In the genomic region with DNA sequence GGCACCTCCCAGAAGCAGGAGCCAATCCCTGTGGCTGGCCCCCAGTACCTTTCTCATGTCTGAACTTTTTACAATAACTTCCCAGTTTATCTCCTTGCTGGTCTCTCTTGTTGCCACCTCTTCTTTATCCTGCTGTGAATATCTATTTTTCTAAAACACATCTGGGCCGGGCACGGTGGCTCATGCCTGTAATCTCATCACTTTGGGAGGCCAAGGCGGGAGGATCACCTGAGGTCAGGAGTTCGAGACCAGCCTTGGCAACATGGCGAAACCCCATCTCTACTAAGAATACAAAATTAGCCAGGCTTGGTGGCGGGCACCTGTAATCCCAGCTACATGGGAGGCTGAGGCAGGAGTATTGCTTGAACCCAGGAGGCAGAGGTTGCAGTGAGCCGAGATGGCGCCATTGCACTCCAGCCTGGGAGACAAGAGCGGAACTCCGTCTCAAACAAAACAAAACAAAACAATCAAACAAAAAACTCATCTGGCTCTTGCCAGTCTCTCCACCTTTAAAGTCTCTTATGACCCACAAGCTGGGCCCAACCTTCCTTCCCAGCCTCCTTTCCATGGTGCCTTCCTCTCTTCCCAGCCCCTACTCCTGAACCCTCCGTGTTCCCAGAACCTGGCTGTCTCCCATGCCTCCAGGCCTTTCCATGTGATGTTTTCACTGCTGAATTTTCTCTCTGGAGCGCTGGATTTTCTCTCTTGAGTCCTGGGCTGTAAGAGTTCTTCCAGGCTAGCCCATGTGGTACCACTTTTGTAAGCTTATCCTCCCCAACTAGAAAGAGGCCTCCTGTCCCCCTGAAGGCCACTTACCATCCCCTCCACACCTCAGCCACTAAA, we compare ENCODE assay signal across 13 cellular contexts. TPM values are rescaled to one million over a fixed set of nuclear protein-coding genes. Genes with fewer than 3 reads are reported as not detected.
A peak's percentile ranks its signal among the peaks of the same experiment; 100 is the strongest.
DNase-seq lines count a peak whose midpoint lies in the region; ATAC-seq and TF ChIP-seq lines count a peak whose summit lies in the region.
"Had no signal": no experiment of that assay in that cellular context is flagged by ENCODE, and none has a peak within 500 bp of the region (broad histone marks: within the 10 kb centered on the region; RNA-seq: fewer than 3 reads in every experiment).

No MANE protein-coding gene starts in this region.

- DNase-seq in H9 (no peak), mesenteric fat pad (ENCODE audit: low spot score) (peak; percentile 64), substantia nigra (lab: John Stamatoyannopoulos, UW) (peak in 11 of 49 donors; percentile 19 to 58 (median 33)), NCI-H524 (lab: John Stamatoyannopoulos, UW) (no peak)
- DNase-seq in stimulated activated naive CD4-positive, alpha-beta T cell (lab: John Stamatoyannopoulos, UW) = no peak
- DNase-seq: activated CD4-positive, alpha-beta T cell treated with anti-CD3 and anti-CD28 coated beads for 4 hours; activated naive CD4-positive, alpha-beta T cell treated with Interleukin-2 at 50 U/mL for 16 hours; activated T-cell treated with anti-CD3 and anti-CD28 coated beads, Interleukin-2, amount 50 U/mL, for 48 hours; CD8-positive, alpha-beta memory T cell; T-helper 1 cell had no signal

- H3K27me3 Mint-ChIP-seq in H9 (ENCODE audit: low read depth) (no peaks in the 10 kb centered on the region; the same call in none of the 2 replicates), brain (no peaks in the 10 kb centered on the region)
- peaks cover 45% of the 10 kb centered on the region for H3K27me3 Mint-ChIP-seq in stimulated activated memory B cell treated with anti-CD40 and anti-IgM and Interleukin-4, amounts not matched to agents 10 μg/mL and 1 μg/mL and 100 μg/mL, for 72 hours

- H4K91ac ChIP-seq in H9 (ENCODE audit: insufficient read length, low read depth, low read length) = no peak overlapping the region

- H3K36me3 Mint-ChIP-seq in H9 (ENCODE audit: insufficient read depth in 1 of 3, low read depth in 3 of 3) (no peaks in the 10 kb centered on the region), brain (peaks cover 6% of the 10 kb centered on the region)
- H3K36me3 Mint-ChIP-seq in stimulated activated memory B cell treated with anti-CD40 and anti-IgM and Interleukin-4, amounts not matched to agents 10 μg/mL and 1 μg/mL and 100 μg/mL, for 72 hours = no peaks in the 10 kb centered on the region
- H3K36me3 Mint-ChIP-seq: CD8-positive, alpha-beta memory T cell had no signal

- H3K27ac ChIP-seq in H9 (ENCODE audit: insufficient read length, low read depth, low read length) (no peak overlapping the region), substantia nigra (ENCODE audit: low read depth, low read length, poor library complexity, severe bottlenecking) (peak overlapping the region; percentile 97)

- TF ChIP-seq CTCF in H9 (conservative IDR thresholded peaks at IDR 0.05) (no peak), brain (conservative IDR thresholded peaks at IDR 0.05) (no peak)

- no peak overlapping the region for H2BK15ac ChIP-seq in H9 (ENCODE audit: low read depth, low read length)

- no peak overlapping the region for H2BK5ac ChIP-seq in H9 (ENCODE audit: insufficient read length, low read length)

- WGBS in H9 (ENCODE audit: extremely low coverage, insufficient read length, low lambda C conversion rate) = no CpG with 5 or more reads among the region's 12 CpGs

- no peak overlapping the region for H3K4me2 ChIP-seq in H9 (ENCODE audit: insufficient read depth, insufficient read length, low read length)

- no peak overlapping the region for H2AK5ac ChIP-seq in H9 (ENCODE audit: insufficient read length, low read length)

- H3K56ac ChIP-seq in H9 (ENCODE audit: insufficient read length, low read depth, low read length) = no peak overlapping the region

- no peaks in the 10 kb centered on the region for H3K23me2 ChIP-seq in H9 (ENCODE audit: insufficient read length, low read depth, low read length, poor library complexity, severe bottlenecking)

- H3K9me3 Mint-ChIP-seq in H9 (no peaks in the 10 kb centered on the region), brain (peaks cover 0 to 3% (median 0%) of the 10 kb centered on the region in 5 experiments)
- H3K9me3 Mint-ChIP-seq in stimulated activated memory B cell treated with anti-CD40 and anti-IgM and Interleukin-4, amounts not matched to agents 10 μg/mL and 1 μg/mL and 100 μg/mL, for 72 hours = no peaks in the 10 kb centered on the region
- H3K9me3 Mint-ChIP-seq: CD8-positive, alpha-beta memory T cell had no signal

- H3K14ac ChIP-seq in H9 (ENCODE audit: insufficient read depth, low read length) = 0 out of 2 replicates have a peak overlapping the region, but pooled peaks have one; percentile 20

- no peaks in the 10 kb centered on the region for H3K9me3 ChIP-seq in H9 (ENCODE audit: control insufficient read depth, low read depth, low read length)

- no peaks in the 10 kb centered on the region for H3K27me3 ChIP-seq in H9 (ENCODE audit: insufficient read depth, low read length)

- no peak overlapping the region for H3K9ac ChIP-seq in H9 (ENCODE audit: extremely low read depth, insufficient read length, low read length)

- H3K18ac ChIP-seq in H9 (ENCODE audit: insufficient read length, low read depth, low read length) = no peak overlapping the region

- no peak overlapping the region for H3T11ph ChIP-seq in H9 (ENCODE audit: low read length)

- peak overlapping the region in 2 of 3 experiments; percentile 74 to 90; a peak in 4 of 7 replicates for H3K27ac Mint-ChIP-seq in H9
- H3K27ac Mint-ChIP-seq in brain = peak overlapping the region in 3 of 5 experiments; percentile 54 to 78 (median 78)
- H3K27ac Mint-ChIP-seq in stimulated activated memory B cell treated with anti-CD40 and anti-IgM and Interleukin-4, amounts not matched to agents 10 μg/mL and 1 μg/mL and 100 μg/mL, for 72 hours = no peak overlapping the region

- H3K4me3 Mint-ChIP-seq in H9 (no peak overlapping the region), brain (no peak overlapping the region)
- H3K4me3 Mint-ChIP-seq in stimulated activated memory B cell treated with anti-CD40 and anti-IgM and Interleukin-4, amounts not matched to agents 10 μg/mL and 1 μg/mL and 100 μg/mL, for 72 hours = no peak overlapping the region

- H3K79me2 ChIP-seq in H9 (ENCODE audit: insufficient read depth, low read length) = no peaks in the 10 kb centered on the region

- peaks cover 3 to 17% of the 10 kb centered on the region in 2 experiments for H3K4me1 Mint-ChIP-seq in H9
- H3K4me1 Mint-ChIP-seq in brain = peaks cover 14% of the 10 kb centered on the region
- H3K4me1 Mint-ChIP-seq in stimulated activated memory B cell treated with anti-CD40 and anti-IgM and Interleukin-4, amounts not matched to agents 10 μg/mL and 1 μg/mL and 100 μg/mL, for 72 hours = peaks cover 25% of the 10 kb centered on the region

- no peak overlapping the region for H2BK20ac ChIP-seq in H9 (ENCODE audit: low read depth, low read length, poor library complexity, severe bottlenecking)

- H4K8ac ChIP-seq in H9 (replicated peaks; ENCODE audit: insufficient read length, low read depth, low read length) = no peak overlapping the region

- H4K5ac ChIP-seq in H9 (ENCODE audit: insufficient read length, low read depth, low read length) = no peak overlapping the region

- H3K4me1 ChIP-seq in H9 (ENCODE audit: insufficient read depth, low read length) = no peaks in the 10 kb centered on the region

- H3K23ac ChIP-seq in H9 (ENCODE audit: insufficient read length, low read depth, low read length) = no peak overlapping the region

- H2BK120ac ChIP-seq in H9 (ENCODE audit: low read depth, low read length, poor library complexity, severe bottlenecking) = no peak overlapping the region

- H3K79me1 ChIP-seq in H9 (ENCODE audit: insufficient read depth, low read depth, low read length, poor library complexity, severe bottlenecking) = no peaks in the 10 kb centered on the region

- H2BK12ac ChIP-seq in H9 (ENCODE audit: insufficient read length, low read depth, low read length) = no peak overlapping the region

- no peak for ATAC-seq in stimulated activated memory B cell treated with anti-CD40 and anti-IgM and Interleukin-4, amounts not matched to agents 10 μg/mL and 1 μg/mL and 100 μg/mL, for 72 hours
- ATAC-seq: Panc1 had no signal

- H4K20me1 ChIP-seq in H9 (ENCODE audit: control insufficient read depth, insufficient read depth, insufficient read length) = no peaks in the 10 kb centered on the region

- H2AFZ ChIP-seq in H9 (ENCODE audit: low read length) = no peak overlapping the region

- H3K4ac ChIP-seq in H9 (ENCODE audit: low read depth, low read length) = no peak overlapping the region

RNA-seq across cellular contexts. Expression of gene HIP1, which starts 51.3 kb away (rescaled TPM):
- total RNA-seq in H9 (2021) (82.7 and 87.5 TPM in 2 replicates), mesenteric fat pad (38.4 TPM)
- 36.3 TPM for polyA plus RNA-seq in brain (ENCODE audit: insufficient read depth, low read depth, low replicate concordance)
